In genomic region chr20:38392356-38392755, GRCh38 we compare ENCODE assay signal across 26 cellular contexts.
DNase-seq lines count a peak whose midpoint lies in the region; ATAC-seq and TF ChIP-seq lines count a peak whose summit lies in the region.
"Had no signal": no experiment of that assay in that cellular context is flagged by ENCODE, and none has a peak within 500 bp of the region (broad histone marks: within the 10 kb centered on the region; RNA-seq: fewer than 3 reads in every experiment).

No MANE protein-coding gene starts in this region.

- DNase-seq in ELR (ENCODE audit: low read depth) (peak; percentile 9), RWPE1 (ENCODE audit: low spot score) (peak; percentile 41), iPS-NIHi11 (ENCODE audit: low spot score) (peak; percentile 49), AG08396 (ENCODE audit: low spot score) (no peak), 8988T (no peak)
- DNase-seq: activated CD4-positive, alpha-beta memory T cell treated with anti-CD3 and anti-CD28 coated beads for 36 hours; activated gamma-delta T cell; activated T-cell treated with anti-CD3 and anti-CD28 coated beads for 4 hours; CD4-positive, alpha-beta T cell; colonic mucosa; DMS153; effector memory CD8-positive, alpha-beta T cell; GM23248; KG1; kidney glomerular epithelial cell; NCI-H1092; NCI-H187 treated with DMSO at 0.1 percent for 48 hours; NCI-H2227 treated with DMSO at 0.1 percent for 48 hours; stimulated activated CD4-positive, alpha-beta T cell treated with anti-CD3 and anti-CD28 coated beads, Interleukin-2, amount 100 ng/mL, for 48 hours; stimulated activated naive CD4-positive, alpha-beta T cell; T1000 had no signal

- no peak for ATAC-seq in GM21786 (IDR thresholded peaks at IDR 0.05; ENCODE audit: unreplicated experiment)
- ATAC-seq: effector memory CD8-positive, alpha-beta T cell had no signal

- POLR2A ChIA-PET in RWPE1 (lab: Yijun Ruan, JAX; ENCODE audit: low non-redundant PET), result no interaction called here

- CTCF ChIA-PET in RWPE1 (lab: Yijun Ruan, JAX), result interaction anchor here (0.6 kb wide), 1 partner anchor 828 kb away, joined by 4 read pairs; no protein-coding TSS in a partner anchor

- no peak for TF ChIP-seq EP300 in Ishikawa (IDR thresholded peaks at IDR 0.05; ENCODE audit: borderline replicate concordance)

- TF ChIP-seq CTCF in RWPE1 (conservative IDR thresholded peaks at IDR 0.05; ENCODE audit: low read depth), result no peak

- no peak overlapping the region for H3K27ac ChIP-seq in RWPE1
- H3K27ac ChIP-seq: colonic mucosa, GM23248, neutrophil, thoracic aorta, vagina had no signal

- TF ChIP-seq RAD21 in Ishikawa (IDR thresholded peaks at IDR 0.05; ENCODE audit: low read depth), result no peak

TF ChIP-seq in Ishikawa, 13 proteins besides CTCF, POLR2A, EP300 and RAD21:
- TF ChIP-seq YY1 (IDR thresholded peaks at IDR 0.05; ENCODE audit: low read depth), result no peak
- peak; percentile 97 for TF ChIP-seq USF1 (IDR thresholded peaks at IDR 0.05)

Comparison
In these comparisons a context has a peak if more than half of its experiments do, and no peak if none do; other contexts are left out.
1. DNase-seq: peak in ELR (single experiment), RWPE1 (single experiment) and iPS-NIHi11 (single experiment); none in AG08396 (single experiment) and 8988T (single experiment).